Comparison of ENCODE assay signal across 19 cellular contexts in the genomic region with DNA sequence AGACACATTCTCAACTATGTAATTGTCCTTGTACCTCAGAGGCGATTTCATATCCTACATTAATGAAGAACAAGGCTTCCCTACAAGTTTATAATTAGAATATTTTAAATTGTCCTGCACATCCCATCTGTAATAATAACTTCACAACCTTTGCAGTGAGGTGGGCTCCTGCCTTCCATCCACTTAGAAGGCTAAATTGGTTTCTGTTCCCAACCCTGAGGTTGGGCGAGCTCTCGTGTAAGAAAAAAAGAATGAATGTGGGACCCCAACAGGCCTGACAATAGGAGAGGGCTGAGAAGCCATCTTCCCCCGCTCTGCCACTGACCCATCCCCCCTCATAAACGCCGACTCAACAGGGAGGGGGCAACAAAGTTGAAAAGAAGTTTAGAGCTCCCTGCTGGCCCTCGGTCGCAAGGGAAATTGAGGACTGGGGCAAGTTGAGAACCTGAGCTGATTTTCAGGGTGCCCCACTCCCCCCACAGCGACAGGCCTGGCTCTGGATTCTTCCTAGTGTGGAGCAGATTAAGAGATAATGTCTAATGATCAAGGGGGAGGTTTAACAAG. TPM values are rescaled to one million over a fixed set of nuclear protein-coding genes. Genes with fewer than 3 reads are reported as not detected.
A peak's percentile ranks its signal among the peaks of the same experiment; 100 is the strongest.
DNase-seq lines count a peak whose midpoint lies in the region; ATAC-seq, FAIRE-seq and TF ChIP-seq lines count a peak whose summit lies in the region.
"Had no signal": no experiment of that assay in that cellular context is flagged by ENCODE, and none has a peak within 500 bp of the region (broad histone marks: within the 10 kb centered on the region; RNA-seq: fewer than 3 reads in every experiment).

No MANE protein-coding gene starts in this region.

- H3K27ac ChIP-seq in brain microvascular endothelial cell: no peak overlapping the region
- H3K27ac ChIP-seq: C4-2B had no signal

- no peak for ATAC-seq in GM19463 (IDR thresholded peaks at IDR 0.05; ENCODE audit: unreplicated experiment)
- ATAC-seq: HepG2 had no signal

- no peak for FAIRE-seq in frontal cortex (lab: Jason Lieb, UNC)
- FAIRE-seq: HepG2, RCC 7860 had no signal

- in situ Hi-C loops in HAP-1 (cut with MboI; ENCODE audit: low sequenced_read_pairs): no loop called here
- in situ Hi-C loops in brain microvascular endothelial cell (cut with HindIII; ENCODE audit: low pct_ligation_motif_present, low sequenced_read_pairs): no loop called here

- DNase-seq in HAP-1 (ENCODE audit: low spot score in 2 of 2) (peak; percentile 52 to 54), ecto neural progenitor cell (ENCODE audit: low spot score) (peak; percentile 63), posterior vena cava (ENCODE audit: low spot score) (peak; percentile 45), frontal cortex (ENCODE audit: low spot score in 2 of 2) (no peak), brain microvascular endothelial cell (no peak), DMS79 (lab: John Stamatoyannopoulos, UW) (no peak)
- DNase-seq: EL, KG1, NCI-H1417 treated with DMSO at 0.1 percent for 48 hours, NCI-H2029 treated with DMSO at 0.1 percent for 48 hours, NCI-H510A, NCI-H774, SHP77, SK-N-SH had no signal

- H3K36me3 ChIP-seq in HAP-1 (replicated peaks): peaks cover 15% of the 10 kb centered on the region
- H3K36me3 ChIP-seq in brain microvascular endothelial cell (replicated peaks): peaks cover 6% of the 10 kb centered on the region

- TF ChIP-seq CTCF in brain microvascular endothelial cell (IDR thresholded peaks at IDR 0.05; ENCODE audit: low read depth, low read length, missing control alignments): no peak

- H3K4me1 ChIP-seq in HAP-1: peaks cover 25% of the 10 kb centered on the region

- H3K4me3 ChIP-seq in HAP-1 (peak overlapping the region; percentile 0; the same call in 1 of the 2 replicates), iPS-18c (ENCODE audit: insufficient read depth, low read depth, low read length) (peak overlapping the region; percentile 31), brain microvascular endothelial cell (ENCODE audit: low read depth, low read length) (no peak overlapping the region)

- peaks cover 29% of the 10 kb centered on the region for H3K27me3 ChIP-seq in HAP-1 (ENCODE audit: low read depth)
- peaks cover 43% of the 10 kb centered on the region for H3K27me3 ChIP-seq in brain microvascular endothelial cell (replicated peaks)

- intact Hi-C loops in posterior vena cava (cut with DNase I): no loop called here

- H3K9me3 ChIP-seq in HAP-1 (no peaks in the 10 kb centered on the region), iPS-18c (ENCODE audit: control insufficient read depth, insufficient read depth, low read length) (peaks cover 2% of the 10 kb centered on the region)
- H3K9me3 ChIP-seq: SK-N-SH had no signal

RNA-seq across cellular contexts. Expression of a gene that starts 9.4 kb away (rescaled TPM):
- total RNA-seq in posterior vena cava: not detected
- total RNA-seq in frontal cortex: not detected
- total RNA-seq: HepG2 had no signal

Comparison
In these comparisons a context has a peak if more than half of its experiments do, and no peak if none do; other contexts are left out.
1. DNase-seq: peak in HAP-1 (2 of 2), ecto neural progenitor cell (single experiment) and posterior vena cava (single experiment); none in frontal cortex (0 of 2), brain microvascular endothelial cell (single experiment) and DMS79 (single experiment).